In the genomic region with DNA sequence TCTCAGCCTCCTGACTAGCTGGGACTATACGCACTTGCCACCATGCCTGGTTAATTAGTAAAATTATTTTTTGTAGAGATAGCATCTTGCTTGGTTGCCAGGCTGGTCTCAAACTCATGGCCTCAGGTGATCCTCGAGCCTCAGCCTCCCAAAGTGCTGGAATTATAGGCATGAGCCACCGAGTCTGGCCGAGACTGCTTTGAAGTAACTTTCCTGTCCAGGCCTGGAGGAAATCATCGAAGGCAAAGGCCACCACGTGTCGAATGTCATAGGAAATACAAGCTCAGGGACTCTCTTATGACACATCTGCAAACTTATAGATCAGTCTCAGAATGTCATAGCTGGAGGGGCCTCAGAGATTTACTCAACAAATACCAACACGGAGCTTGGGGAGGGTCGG, we compare ENCODE assay signal across 10 cellular contexts. TPM values are rescaled to one million over a fixed set of nuclear protein-coding genes. Genes with fewer than 3 reads are reported as not detected.
DNase-seq lines count a peak whose midpoint lies in the region; ATAC-seq and TF ChIP-seq lines count a peak whose summit lies in the region.
"Had no signal": no experiment of that assay in that cellular context is flagged by ENCODE, and none has a peak within 500 bp of the region (broad histone marks: within the 10 kb centered on the region; RNA-seq: fewer than 3 reads in every experiment).

No MANE protein-coding gene starts in this region.

- ATAC-seq in natural killer cell (no peak), upper lobe of right lung (no peak), HG02571 (IDR thresholded peaks at IDR 0.05; ENCODE audit: unreplicated experiment) (no peak)

- no peak overlapping the region for H3K4me3 ChIP-seq in endodermal cell (ENCODE audit: low read length)
- H3K4me3 ChIP-seq in upper lobe of right lung: no peak overlapping the region

- no peaks in the 10 kb centered on the region for H3K27me3 Mint-ChIP-seq in endodermal cell (ENCODE audit: insufficient read depth)
- H3K27me3 Mint-ChIP-seq in natural killer cell (ENCODE audit: low read depth in 2 of 2): no peaks in the 10 kb centered on the region
- no peaks in the 10 kb centered on the region for H3K27me3 Mint-ChIP-seq in mesothelial cell of epicardium (ENCODE audit: low read depth)

- H3K27ac Mint-ChIP-seq in endodermal cell (peak overlapping the region; percentile 19), natural killer cell (peak overlapping the region; percentile 67 to 87), mesothelial cell of epicardium (no peak overlapping the region)

- no peak overlapping the region for H3K9ac ChIP-seq in endodermal cell (ENCODE audit: extremely low read depth, low read length, poor library complexity, severe bottlenecking)

- H3K4me1 ChIP-seq in endodermal cell (ENCODE audit: control insufficient read depth, insufficient read depth, low read length) (peaks cover 12% of the 10 kb centered on the region), upper lobe of right lung (peaks cover 71% of the 10 kb centered on the region)

- no peaks in the 10 kb centered on the region for H3K27me3 ChIP-seq in endodermal cell (ENCODE audit: control insufficient read depth, insufficient read depth, low read length, poor library complexity, severe bottlenecking)
- H3K27me3 ChIP-seq in upper lobe of right lung: no peaks in the 10 kb centered on the region

- intact Hi-C loops in natural killer cell (cut with micrococcal nuclease) (no loop called here), upper lobe of right lung (cut with DNase I) (no loop called here)

- H3K27ac ChIP-seq in endodermal cell (ENCODE audit: low read depth, low read length): no peak overlapping the region
- peak overlapping the region; percentile 79 for H3K27ac ChIP-seq in upper lobe of right lung

- no peaks in the 10 kb centered on the region for H3K9me3 Mint-ChIP-seq in endodermal cell
- H3K9me3 Mint-ChIP-seq in natural killer cell: no peaks in the 10 kb centered on the region
- H3K9me3 Mint-ChIP-seq in mesothelial cell of epicardium: no peaks in the 10 kb centered on the region

- no peak for TF ChIP-seq CTCF in endodermal cell (conservative IDR thresholded peaks at IDR 0.05)
- TF ChIP-seq CTCF in natural killer cell (IDR thresholded peaks at IDR 0.05): no peak
- TF ChIP-seq CTCF in upper lobe of right lung (IDR thresholded peaks at IDR 0.05): no peak
- TF ChIP-seq CTCF in mesothelial cell of epicardium (IDR thresholded peaks at IDR 0.05; ENCODE audit: unreplicated experiment): no peak

- peaks cover 28% of the 10 kb centered on the region for H3K4me1 Mint-ChIP-seq in endodermal cell
- H3K4me1 Mint-ChIP-seq in natural killer cell: peaks cover 80 to 83% of the 10 kb centered on the region in 2 donors
- H3K4me1 Mint-ChIP-seq in mesothelial cell of epicardium: peaks cover 10% of the 10 kb centered on the region

- H3K9me3 ChIP-seq in endodermal cell (ENCODE audit: control insufficient read depth, low read length) (no peaks in the 10 kb centered on the region), upper lobe of right lung (no peaks in the 10 kb centered on the region)

- H3K36me3 ChIP-seq in endodermal cell (ENCODE audit: control insufficient read depth, insufficient read depth, low read length) (no peaks in the 10 kb centered on the region), upper lobe of right lung (no peaks in the 10 kb centered on the region)

- no peak overlapping the region for H3K4me3 Mint-ChIP-seq in endodermal cell
- H3K4me3 Mint-ChIP-seq in natural killer cell: no peak overlapping the region
- no peak overlapping the region for H3K4me3 Mint-ChIP-seq in mesothelial cell of epicardium

- H3K36me3 Mint-ChIP-seq in endodermal cell (ENCODE audit: low read depth) (peaks cover 29% of the 10 kb centered on the region), natural killer cell (no peaks in the 10 kb centered on the region), mesothelial cell of epicardium (peaks cover 2% of the 10 kb centered on the region)

- WGBS in endodermal cell (ENCODE audit: insufficient coverage in 1 of 2, insufficient read length in 1 of 2), 2 experiments: 92 to 94% methylated on average over 9 of the region's 9 CpGs

- DNase-seq in activated effector memory CD4-positive, alpha-beta T cell treated with anti-CD3 and anti-CD28 coated beads, Interleukin-2, amount 50 U/mL, for 16 hours: peak; percentile 53
- no peak for DNase-seq in activated effector memory CD4-positive, alpha-beta T cell treated with Interleukin-2 at 50 U/mL for 16 hours
- DNase-seq in endodermal cell: no peak
- DNase-seq in natural killer cell: no peak
- no peak for DNase-seq in upper lobe of right lung
- no peak for DNase-seq in mesothelial cell of epicardium (ENCODE audit: low spot score in 2 of 2, unreplicated experiment in 2 of 2)
- no peak for DNase-seq in dedifferentiated amniotic fluid mesenchymal stem cell (ENCODE audit: extremely low spot score)
- DNase-seq: NCI-H2081; stimulated activated CD4-positive, alpha-beta T cell treated with anti-CD3 and anti-CD28 coated beads, Interleukin-4, amount 100 ng/mL, for 24 hours had no signal

RNA-seq across cellular contexts. Expression of a gene that starts 25.1 kb away (rescaled TPM):
- total RNA-seq in endodermal cell (10 to 100 TPM; 63.4 to 85.5 TPM), natural killer cell (100 to 1,000 TPM; 210 to 224 (median 222) TPM), upper lobe of right lung (144 TPM), mesothelial cell of epicardium (49.3 to 59.1 TPM (median 50.4 TPM) in 3 replicates)
- 38.1 TPM for polyA plus RNA-seq in endodermal cell (2013, experiment 1 of 2)
- polyA plus RNA-seq in endodermal cell (2013, experiment 2 of 2): 34.1 TPM
